ENCODE assay signal across 8 cellular contexts in genomic region chr1:93908394-93909145, GRCh38. TPM values are rescaled to one million over a fixed set of nuclear protein-coding genes. Genes with fewer than 3 reads are reported as not detected.
DNase-seq lines count a peak whose midpoint lies in the region; ATAC-seq, FAIRE-seq and TF ChIP-seq lines count a peak whose summit lies in the region.

No MANE protein-coding gene starts in this region.

- TF ChIP-seq RAD21 in Ishikawa (IDR thresholded peaks at IDR 0.05; ENCODE audit: low read depth) = no peak

- H3K27ac ChIP-seq in dorsolateral prefrontal cortex = peak overlapping the region in 49 of 59 donors; percentile 9 to 93 (median 82)

- FAIRE-seq in D721Med (lab: Jason Lieb, UNC) = no peak

- DNase-seq in GM06990 (ENCODE audit: extremely low read depth, insufficient read length) (peak; percentile 72), dorsolateral prefrontal cortex (peak in 6 of 10 donors; percentile 12 to 59 (median 42)), mesenteric fat pad (ENCODE audit: low spot score) (peak; percentile 90), D721Med (ENCODE audit: insufficient read length, low spot score) (no peak)
- DNase-seq in activated CD4-positive, alpha-beta T cell treated with anti-CD3 and anti-CD28 coated beads for 24 hours (ENCODE audit: low read depth in 2 of 2) = peak; percentile 23 to 25
- DNase-seq in stimulated activated CD8-positive, alpha-beta memory T cell treated with anti-CD3 and anti-CD28 coated beads, Interleukin-15, amount 100 ng/mL, for 4 hours (ENCODE audit: low read depth in 2 of 2) = peak; percentile 7 to 34

- TF ChIP-seq CTCF in GM06990 (IDR thresholded peaks at IDR 0.05; ENCODE audit: insufficient read depth, low read length, poor library complexity, severe bottlenecking) = no peak
- TF ChIP-seq CTCF in dorsolateral prefrontal cortex (IDR thresholded peaks at IDR 0.05 in 54 of 56, conservative IDR thresholded peaks at IDR 0.05 in 2 of 56; ENCODE audit: low read depth in 1 of 56, partially characterized antibody in 56 of 56) = no peak
- no peak for TF ChIP-seq CTCF in D721Med (IDR thresholded peaks at IDR 0.05; ENCODE audit: insufficient read depth, missing control alignments)

- intact Hi-C loops in dorsolateral prefrontal cortex (cut with DNase I) = loop anchor here (2.0 kb wide), 2 partner anchors 30 to 62 kb away; partner anchors contain the start of gene DNTTIP2 (in 2 of the 2)

- no peak for TF ChIP-seq EP300 in Ishikawa (IDR thresholded peaks at IDR 0.05; ENCODE audit: borderline replicate concordance)

- no peaks in the 10 kb centered on the region for H3K36me3 ChIP-seq in GM06990 (ENCODE audit: control insufficient read depth, insufficient read depth, low read length)

- H3K4me3 ChIP-seq in GM06990 (replicated peaks; ENCODE audit: low read depth, low read length) (peak overlapping the region; percentile 76), dorsolateral prefrontal cortex (peak overlapping the region; percentile 47 to 95 (median 80))

- no peaks in the 10 kb centered on the region for H3K27me3 ChIP-seq in GM06990 (replicated peaks; ENCODE audit: control insufficient read depth, insufficient read depth, low read length)
- no peaks in the 10 kb centered on the region for H3K27me3 ChIP-seq in dorsolateral prefrontal cortex

- ATAC-seq in GM21723 (IDR thresholded peaks at IDR 0.05; ENCODE audit: unreplicated experiment) = peak; percentile 45

TF ChIP-seq in Ishikawa, 13 proteins besides CTCF, POLR2A, EP300 and RAD21:
- peak; percentile 82; the same call in 1 of the 2 replicates for TF ChIP-seq MAX (IDR thresholded peaks at IDR 0.05)
- no peak for TF ChIP-seq EGR1 (IDR thresholded peaks at IDR 0.05)
- no peak for TF ChIP-seq CREB1 (IDR thresholded peaks at IDR 0.05; ENCODE audit: low read depth)
- TF ChIP-seq REST (IDR thresholded peaks at IDR 0.05; ENCODE audit: low read depth) = no peak
- peak; percentile 18; the same call in 1 of the 2 replicates for TF ChIP-seq NFIC (IDR thresholded peaks at IDR 0.05)
- TF ChIP-seq ZBTB7A (IDR thresholded peaks at IDR 0.05; ENCODE audit: low read depth) = no peak
- TF ChIP-seq TEAD4 (IDR thresholded peaks at IDR 0.05) = no peak
- no peak for TF ChIP-seq TAF1 (IDR thresholded peaks at IDR 0.05; ENCODE audit: low read depth)
- TF ChIP-seq USF1 (IDR thresholded peaks at IDR 0.05) = no peak
- no peak for TF ChIP-seq YY1 (IDR thresholded peaks at IDR 0.05; ENCODE audit: low read depth)
TF ChIP-seq in Ishikawa: peak in this region for 2.

RNA-seq across cellular contexts. Expression of gene GCLM, which starts 0.7 kb away (rescaled TPM):
- total RNA-seq in dorsolateral prefrontal cortex (10 to 100 TPM; 13.0 to 31.9 (median 22.7) TPM), mesenteric fat pad (81.9 TPM)

RNA-seq across cellular contexts. Expression of gene DNTTIP2, which starts 29.6 kb away (rescaled TPM):
- total RNA-seq in dorsolateral prefrontal cortex (10 to 100 TPM; 26.4 to 67.8 (median 41.9) TPM), mesenteric fat pad (58.3 TPM)
